21 cellular contexts compared by ENCODE assay signal in genomic region chr18:57188851-57189565, GRCh38. TPM values are rescaled to one million over a fixed set of nuclear protein-coding genes. Genes with fewer than 3 reads are reported as not detected.
DNase-seq lines count a peak whose midpoint lies in the region; ATAC-seq and TF ChIP-seq lines count a peak whose summit lies in the region.
"Had no signal": no experiment of that assay in that cellular context is flagged by ENCODE, and none has a peak within 500 bp of the region (broad histone marks: within the 10 kb centered on the region; RNA-seq: fewer than 3 reads in every experiment).

No MANE protein-coding gene starts in this region.

- no peaks in the 10 kb centered on the region for H3K27me3 Mint-ChIP-seq in glutamatergic neuron (ENCODE audit: unreplicated experiment)

- peaks cover 5% of the 10 kb centered on the region for H3K4me1 Mint-ChIP-seq in glutamatergic neuron (ENCODE audit: low read depth, unreplicated experiment)
- H3K4me1 Mint-ChIP-seq: CD4-positive, CD25-positive, alpha-beta regulatory T cell had no signal

- H3K27ac Mint-ChIP-seq in glutamatergic neuron (ENCODE audit: unreplicated experiment), result peak overlapping the region; percentile 28
- H3K27ac Mint-ChIP-seq: CD4-positive, CD25-positive, alpha-beta regulatory T cell; CD8-positive, alpha-beta T cell; HFFc6 had no signal

- no peaks in the 10 kb centered on the region for H3K27me3 ChIP-seq in BE2C
- H3K27me3 ChIP-seq: BLaER1 had no signal

- H3K9me3 ChIP-seq in BE2C, result no peaks in the 10 kb centered on the region
- H3K9me3 ChIP-seq: Caco-2, HAP-1 had no signal

- H3K4me3 ChIP-seq in BE2C (ENCODE audit: low read depth, low read length), result no peak overlapping the region
- H3K4me3 ChIP-seq: BLaER1, GM12878, HAP-1 had no signal

- no peaks in the 10 kb centered on the region for H3K36me3 ChIP-seq in BE2C
- H3K36me3 ChIP-seq: BLaER1, HAP-1 had no signal

- peaks cover 5% of the 10 kb centered on the region for H3K9me3 Mint-ChIP-seq in glutamatergic neuron (ENCODE audit: unreplicated experiment)

- H3K4me3 Mint-ChIP-seq in glutamatergic neuron (ENCODE audit: unreplicated experiment), result no peak overlapping the region
- H3K4me3 Mint-ChIP-seq: CD4-positive, CD25-positive, alpha-beta regulatory T cell; CD8-positive, alpha-beta T cell; HFFc6 had no signal

- peaks cover 28% of the 10 kb centered on the region for H3K36me3 Mint-ChIP-seq in glutamatergic neuron (ENCODE audit: unreplicated experiment)
- H3K36me3 Mint-ChIP-seq: CD4-positive, CD25-positive, alpha-beta regulatory T cell; CD8-positive, alpha-beta T cell had no signal

- in situ Hi-C loops in G401 (cut with HindIII; ENCODE audit: low sequenced_read_pairs), result no loop called here

- TF ChIP-seq CTCF in BE2C (IDR thresholded peaks at IDR 0.05; ENCODE audit: low read depth, low read length), result no peak
- TF ChIP-seq CTCF in glutamatergic neuron (IDR thresholded peaks at IDR 0.05; ENCODE audit: partially characterized antibody, unreplicated experiment), result no peak

- H3K4me1 ChIP-seq in BE2C, result peaks cover 13% of the 10 kb centered on the region; the same call in 1 of the 2 replicates
- H3K4me1 ChIP-seq: BLaER1, Caco-2, HAP-1 had no signal

- no peak for ATAC-seq in HG03565 (IDR thresholded peaks at IDR 0.05; ENCODE audit: unreplicated experiment)
- ATAC-seq: CD8-positive, alpha-beta T cell; GM12878 had no signal

- DNase-seq in BE2C (peak; percentile 44), G401 (ENCODE audit: low spot score) (peak; percentile 25), cerebellar cortex (ENCODE audit: low spot score) (peak; percentile 18), glutamatergic neuron (no peak), GM19240 (ENCODE audit: insufficient read length, low spot score) (no peak), NOMO-1 treated with dmso at 0.1 percent for 144 hours (lab: John Stamatoyannopoulos, UW; ENCODE audit: unreplicated experiment) (no peak), SW 1271 (lab: John Stamatoyannopoulos, UW) (no peak)
- DNase-seq: Caco-2; CD4-positive, CD25-positive, alpha-beta regulatory T cell; CD8-positive, alpha-beta T cell; DMS153; DND-41; GDM1; GOT3; HFFc6 had no signal

RNA-seq across cellular contexts. Expression of gene BOD1L2, which starts 42.1 kb away (rescaled TPM):
- not detected for polyA plus RNA-seq in BE2C (2012; ENCODE audit: insufficient read depth, insufficient read length, low read depth)
- not detected in 2 replicates for total RNA-seq in G401 (2014; rRNA removed; shearing (Covaris generic))
- total RNA-seq in glutamatergic neuron (ENCODE audit: unreplicated experiment), result not detected
- total RNA-seq: A172; A673; Caco-2; CD4-positive, CD25-positive, alpha-beta regulatory T cell; CD8-positive, alpha-beta T cell; GM12878; HFFc6 had no signal
- polyA plus RNA-seq: CD4-positive, CD25-positive, alpha-beta regulatory T cell; GM12878 had no signal

Comparison
In these comparisons a context has a peak if more than half of its experiments do, and no peak if none do; other contexts are left out.
1. DNase-seq: peak in BE2C (single experiment), G401 (single experiment) and cerebellar cortex (single experiment); none in glutamatergic neuron (single experiment), GM19240 (single experiment), NOMO-1 treated with dmso at 0.1 percent for 144 hours (single experiment) and SW 1271 (0 of 2).